In genomic region chr15:47934342-47934741, GRCh38 we compare ENCODE assay signal across 7 cellular contexts.
"Had no signal": no experiment of that assay in that cellular context is flagged by ENCODE, and none has a peak within 500 bp of the region (broad histone marks: within the 10 kb centered on the region; RNA-seq: fewer than 3 reads in every experiment).

No MANE protein-coding gene starts in this region.

- H3K27ac Mint-ChIP-seq: IgD-negative memory B cell had no signal

- ATAC-seq: HepG2, K562 had no signal

- H3K4me3 Mint-ChIP-seq: IgD-negative memory B cell had no signal

- DNase-seq: IMR-90, KBM-7, KG1 had no signal

- H3K4me3 ChIP-seq: K562 had no signal

- H3K9me3 Mint-ChIP-seq: IgD-negative memory B cell had no signal

- H3K36me3 Mint-ChIP-seq: IgD-negative memory B cell had no signal

- H3K4me1 Mint-ChIP-seq: IgD-negative memory B cell had no signal

- H3K27ac ChIP-seq: HL-60 had no signal
